30 cellular contexts compared by ENCODE assay signal in the genomic region with DNA sequence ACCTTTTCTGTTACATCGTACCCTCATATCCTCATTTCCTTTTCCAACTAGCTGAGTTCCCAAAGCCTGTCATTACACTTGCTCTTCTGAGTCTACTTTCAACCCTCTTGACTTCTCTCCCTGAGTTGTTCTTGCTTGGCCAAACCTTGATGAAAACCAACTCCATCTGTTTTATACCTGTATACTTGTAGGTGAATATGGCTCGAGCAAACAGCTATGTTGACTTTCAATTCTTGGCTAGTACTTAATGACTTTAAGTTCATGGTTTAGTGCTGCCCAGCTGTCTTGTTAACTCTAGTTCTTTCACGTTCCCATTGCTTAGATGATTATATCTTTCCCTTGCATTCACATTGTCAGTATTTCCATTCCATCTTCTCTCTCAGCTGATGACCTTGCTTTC.
"Had no signal": no experiment of that assay in that cellular context is flagged by ENCODE, and none has a peak within 500 bp of the region (broad histone marks: within the 10 kb centered on the region; RNA-seq: fewer than 3 reads in every experiment).

No MANE protein-coding gene starts in this region.

- H3K4me2 ChIP-seq: smooth muscle cell had no signal

- H3K9me3 ChIP-seq: colonic mucosa, testis, vagina had no signal

- DNase-seq: colonic mucosa; effector CD8-positive, alpha-beta T cell; erythroblast; esophagus squamous epithelium; foreskin melanocyte; glutamatergic neuron; heart right ventricle; hippocampal formation; islet precursor cell; kidney glomerular epithelial cell; natural killer cell; stimulated activated CD4-positive, alpha-beta T cell treated with anti-CD3 and anti-CD28 coated beads, Interleukin-12 subunit alpha, Interleukin-12 subunit beta, amount 100 ng/mL, for 4 hours; stimulated activated CD4-positive, alpha-beta T cell treated with anti-CD3 and anti-CD28 coated beads, Interleukin-1b, Interleukin-23, amount 100 ng/mL, for 48 hours; stimulated activated CD4-positive, alpha-beta T cell treated with anti-CD3 and anti-CD28 coated beads, Interleukin-4, amount 100 ng/mL, for 1 hour; stimulated activated CD8-positive, alpha-beta memory T cell treated with anti-CD3 and anti-CD28 coated beads, Interleukin-4, amount 100 ng/mL, for 48 hours; stimulated activated naive CD4-positive, alpha-beta T cell; substantia nigra; testis; tibial artery; upper lobe of left lung had no signal

- H3K4me1 ChIP-seq: colonic mucosa, esophagus squamous epithelium, parathyroid adenoma, right atrium auricular region, testis, vagina had no signal

- FAIRE-seq: endothelial cell of umbilical vein had no signal

- H3K9ac ChIP-seq: parathyroid adenoma had no signal

- H3K4me3 Mint-ChIP-seq: dendritic cell treated with granulocyte-macrophage colony-stimulating factor and Interleukin-4, amounts not matched to agents 40 ng/mL and 50 ng/mL, for 4 days; memory B cell; natural killer cell had no signal

- H3K27me3 ChIP-seq: colonic mucosa, esophagus squamous epithelium, heart right ventricle, right atrium auricular region, testis, tibial artery, upper lobe of left lung, vagina had no signal

- H3K4me3 ChIP-seq: colonic mucosa, esophagus squamous epithelium, heart right ventricle, lung, right atrium auricular region, smooth muscle cell, testis, tibial artery, upper lobe of left lung, vagina had no signal

- H3K36me3 ChIP-seq: colonic mucosa, esophagus squamous epithelium, heart right ventricle, right atrium auricular region, upper lobe of left lung, vagina had no signal

- H3K27ac ChIP-seq: colonic mucosa, esophagus squamous epithelium, heart right ventricle, parathyroid adenoma, right atrium auricular region, testis, tibial artery, upper lobe of left lung, vagina had no signal

- ATAC-seq: heart right ventricle, natural killer cell, sciatic nerve had no signal

- H3K27me3 Mint-ChIP-seq: dendritic cell treated with granulocyte-macrophage colony-stimulating factor and Interleukin-4, amounts not matched to agents 40 ng/mL and 50 ng/mL, for 4 days; progenitor cell of endocrine pancreas had no signal

- H3K27ac Mint-ChIP-seq: dendritic cell treated with granulocyte-macrophage colony-stimulating factor and Interleukin-4, amounts not matched to agents 40 ng/mL and 50 ng/mL, for 4 days; memory B cell; natural killer cell; progenitor cell of endocrine pancreas had no signal
